In genomic region chr7:98691619-98692018, GRCh38 we compare ENCODE assay signal across 8 cellular contexts.
"Had no signal": no experiment of that assay in that cellular context is flagged by ENCODE, and none has a peak within 500 bp of the region (broad histone marks: within the 10 kb centered on the region; RNA-seq: fewer than 3 reads in every experiment).

No MANE protein-coding gene starts in this region.

- FAIRE-seq: G401.6, GM12878, GM12891, GM12892, GM18507, GM19239 had no signal

- H3K4me3 ChIP-seq: GM12878 had no signal

- ATAC-seq: GM12878 had no signal

- DNase-seq: GDM1, GF-D8 had no signal
